14 cellular contexts compared by ENCODE assay signal in the genomic region with DNA sequence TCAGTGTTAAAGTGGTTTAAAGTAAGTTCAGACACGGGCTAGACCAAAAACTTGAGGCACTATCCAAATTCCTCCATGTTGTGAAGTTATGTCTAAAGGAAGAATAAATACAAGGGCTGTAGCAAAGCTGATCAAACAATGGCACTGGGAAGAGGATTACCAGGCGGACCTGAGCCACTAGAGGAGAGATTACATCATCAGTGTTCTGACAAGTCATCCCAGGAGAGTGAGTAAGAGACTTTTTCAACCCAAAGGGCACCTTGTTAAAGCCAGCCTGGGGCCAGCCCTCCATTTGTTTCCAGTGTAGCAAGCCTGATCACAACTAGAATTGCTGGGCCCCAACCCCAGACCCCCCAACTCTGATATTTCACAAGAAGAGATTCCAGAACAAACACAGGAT.
DNase-seq lines count a peak whose midpoint lies in the region; ATAC-seq and TF ChIP-seq lines count a peak whose summit lies in the region.
"Had no signal": no experiment of that assay in that cellular context is flagged by ENCODE, and none has a peak within 500 bp of the region (broad histone marks: within the 10 kb centered on the region; RNA-seq: fewer than 3 reads in every experiment).

No MANE protein-coding gene starts in this region.

- no peaks in the 10 kb centered on the region for H3F3A ChIP-seq in PC-9 (ENCODE audit: insufficient read depth, low read depth)

- H3K27ac ChIP-seq in PC-9 (peak overlapping the region; percentile 46; the same call in 1 of the 2 replicates), epithelial cell of prostate (peak overlapping the region; percentile 39)
- H3K27ac ChIP-seq: esophagus muscularis mucosa had no signal

- no TSS peak for BruUV-seq in PC-9 (replicated peaks; lab: Mats Ljungman, UMichigan)

- no peak overlapping the region for H3K27ac Mint-ChIP-seq in activated CD8-positive, alpha-beta T cell treated with anti-CD3 and anti-CD28 coated beads, Interleukin-2, amount 10 ng/mL, durations not matched to agents 7 days and 5 days

- H3K36me3 Mint-ChIP-seq in activated CD8-positive, alpha-beta T cell treated with anti-CD3 and anti-CD28 coated beads, Interleukin-2, amount 10 ng/mL, durations not matched to agents 7 days and 5 days (ENCODE audit: low read depth): no peaks in the 10 kb centered on the region

- H3K4me3 Mint-ChIP-seq in activated CD8-positive, alpha-beta T cell treated with anti-CD3 and anti-CD28 coated beads, Interleukin-2, amount 10 ng/mL, durations not matched to agents 7 days and 5 days: no peak overlapping the region

- H3K9me3 ChIP-seq in PC-9 (ENCODE audit: insufficient read depth, low read depth): peaks cover 6% of the 10 kb centered on the region; the same call in 1 of the 2 replicates
- H3K9me3 ChIP-seq: esophagus muscularis mucosa had no signal

- CTCF ChIA-PET in PC-9 (lab: Charles Lee): interaction anchor here (0.5 kb wide), 1 partner anchor 103 kb away, joined by 6 read pairs; no protein-coding TSS in a partner anchor
- CTCF ChIA-PET in activated CD8-positive, alpha-beta T cell treated with anti-CD3 and anti-CD28 coated beads, Interleukin-2, amount 10 ng/mL, durations not matched to agents 7 days and 5 days (lab: Charles Lee): no interaction called here

- DNase-seq in NCI-H82 (lab: John Stamatoyannopoulos, UW) (peak; percentile 9), NCI-H82 treated with DMSO at 0.1 percent for 48 hours (lab: John Stamatoyannopoulos, UW; ENCODE audit: unreplicated experiment) (no peak), PC-9 (peak in 1 of 2 experiments; percentile 66), epithelial cell of prostate (ENCODE audit: low read depth, low spot score) (peak; percentile 60), retinal pigment epithelial cell (ENCODE audit: low read depth) (peak; percentile 21), cardiac septum (ENCODE audit: low spot score) (no peak), medulla oblongata (ENCODE audit: extremely low spot score) (no peak)
- no peak for DNase-seq in activated CD8-positive, alpha-beta T cell treated with anti-CD3 and anti-CD28 coated beads, Interleukin-2, amount 10 ng/mL, durations not matched to agents 7 days and 5 days
- DNase-seq: 8988T; GOT3; mesenchymal stem cell; NCI-H2107; NK-92 treated with Interleukin-12 subunit alpha and Interleukin-12 subunit beta, amount 100 ng/mL, for 24 hours had no signal

- TF ChIP-seq CTCF in PC-9 (conservative IDR thresholded peaks at IDR 0.05) (no peak), retinal pigment epithelial cell (conservative IDR thresholded peaks at IDR 0.05; ENCODE audit: low read depth, low read length) (no peak)

- H3K9me3 Mint-ChIP-seq in activated CD8-positive, alpha-beta T cell treated with anti-CD3 and anti-CD28 coated beads, Interleukin-2, amount 10 ng/mL, durations not matched to agents 7 days and 5 days (ENCODE audit: insufficient read depth): no peaks in the 10 kb centered on the region

- H3K4me2 ChIP-seq in PC-9: no peak overlapping the region

- H3K27me3 ChIP-seq in PC-9 (ENCODE audit: insufficient read depth, low read depth): no peaks in the 10 kb centered on the region
- H3K27me3 ChIP-seq: esophagus muscularis mucosa had no signal

- intact Hi-C loops in PC-9 (cut with micrococcal nuclease; ENCODE audit: unreplicated experiment) (no loop called here), cardiac septum (cut with DNase I) (no loop called here)

- no peak for ATAC-seq in activated CD8-positive, alpha-beta T cell treated with anti-CD3 and anti-CD28 coated beads, Interleukin-2, amount 10 ng/mL, durations not matched to agents 7 days and 5 days

- no peaks in the 10 kb centered on the region for H4K20me1 ChIP-seq in PC-9 (ENCODE audit: insufficient read depth)

- no peaks in the 10 kb centered on the region for H3K36me3 ChIP-seq in PC-9 (ENCODE audit: low read depth)
- H3K36me3 ChIP-seq: esophagus muscularis mucosa had no signal

- peaks cover 12% of the 10 kb centered on the region for H3K4me1 ChIP-seq in PC-9 (replicated peaks; ENCODE audit: insufficient read depth)
- H3K4me1 ChIP-seq: esophagus muscularis mucosa had no signal

- POLR2A ChIA-PET in PC-9 (lab: Charles Lee; ENCODE audit: unreplicated experiment): no interaction called here
- POLR2A ChIA-PET in activated CD8-positive, alpha-beta T cell treated with anti-CD3 and anti-CD28 coated beads, Interleukin-2, amount 10 ng/mL, durations not matched to agents 7 days and 5 days (lab: Charles Lee): no interaction called here

- peaks cover 2% of the 10 kb centered on the region for H3K27me3 Mint-ChIP-seq in activated CD8-positive, alpha-beta T cell treated with anti-CD3 and anti-CD28 coated beads, Interleukin-2, amount 10 ng/mL, durations not matched to agents 7 days and 5 days (ENCODE audit: low read depth)

- no peaks in the 10 kb centered on the region for H3K9me2 ChIP-seq in PC-9 (ENCODE audit: insufficient read depth)

- 0 out of 2 replicates have a peak overlapping the region, but pooled peaks have one; percentile 39 for H2AFZ ChIP-seq in PC-9

- H3K4me3 ChIP-seq in PC-9 (no peak overlapping the region), retinal pigment epithelial cell (ENCODE audit: low read length) (no peak overlapping the region)
- H3K4me3 ChIP-seq: esophagus muscularis mucosa had no signal

- no peaks in the 10 kb centered on the region for H3K4me1 Mint-ChIP-seq in activated CD8-positive, alpha-beta T cell treated with anti-CD3 and anti-CD28 coated beads, Interleukin-2, amount 10 ng/mL, durations not matched to agents 7 days and 5 days (ENCODE audit: low read depth)

- no peaks in the 10 kb centered on the region for H3K79me2 ChIP-seq in PC-9 (ENCODE audit: low read depth)

Comparison
In these comparisons a context has a peak if more than half of its experiments do, and no peak if none do; other contexts are left out.
1. DNase-seq: peak in NCI-H82 (single experiment), epithelial cell of prostate (single experiment) and retinal pigment epithelial cell (single experiment); none in NCI-H82 treated with DMSO at 0.1 percent for 48 hours (single experiment), activated CD8-positive, alpha-beta T cell treated with anti-CD3 and anti-CD28 coated beads, Interleukin-2, amount 10 ng/mL, durations not matched to agents 7 days and 5 days (single experiment), cardiac septum (single experiment) and medulla oblongata (single experiment).